In genomic region chr7:43937444-43937843, GRCh38 we compare ENCODE assay signal across 28 cellular contexts.
"Had no signal": no experiment of that assay in that cellular context is flagged by ENCODE, and none has a peak within 500 bp of the region (broad histone marks: within the 10 kb centered on the region; RNA-seq: fewer than 3 reads in every experiment).

No MANE protein-coding gene starts in this region.

- H3K4me1 ChIP-seq: prostate gland, testis, thyroid gland, transverse colon had no signal

- H3K4me3 Mint-ChIP-seq: memory B cell; naive thymus-derived CD4-positive, alpha-beta T cell; nephron; neural crest cell; stimulated activated naive B cell treated with anti-CD40 and anti-IgM and Interleukin-4, amounts not matched to agents 10 μg/mL and 1 μg/mL and 100 μg/mL, for 72 hours had no signal

- H3K79me2 ChIP-seq: hepatocyte had no signal

- H3K9me3 ChIP-seq: left ventricle myocardium inferior, mucosa of descending colon, pancreas, prostate gland, stomach, testis, thyroid gland, transverse colon, upper lobe of left lung had no signal

- H3K9me3 Mint-ChIP-seq: memory B cell; naive thymus-derived CD4-positive, alpha-beta T cell; nephron; neural crest cell; stimulated activated naive B cell treated with anti-CD40 and anti-IgM and Interleukin-4, amounts not matched to agents 10 μg/mL and 1 μg/mL and 100 μg/mL, for 72 hours had no signal

- H3K27ac ChIP-seq: hepatocyte, left ventricle myocardium inferior, prostate gland, skin epidermis, stomach, testis, thyroid gland, transverse colon, upper lobe of left lung had no signal

- H3K36me3 ChIP-seq: left ventricle myocardium inferior, pancreas, prostate gland, stomach, thyroid gland, transverse colon had no signal

- H3K4me3 ChIP-seq: hepatocyte, left ventricle myocardium inferior, mucosa of descending colon, pancreas, prostate gland, skin epidermis, stomach, testis, thyroid gland, transverse colon, upper lobe of left lung had no signal

- H3K4me2 ChIP-seq: hepatocyte had no signal

- DNase-seq: islet precursor cell; left ventricle myocardium inferior; midbrain; mucosa of descending colon; naive thymus-derived CD4-positive, alpha-beta T cell; nucleus accumbens; posterior cingulate gyrus; retina; right cardiac atrium; stimulated activated CD4-positive, alpha-beta T cell treated with anti-CD3 and anti-CD28 coated beads, Interleukin-12 subunit alpha, Interleukin-12 subunit beta, amount 100 ng/mL, for 4 hours; stimulated activated CD4-positive, alpha-beta T cell treated with anti-CD3 and anti-CD28 coated beads, Interleukin-15, amount 100 ng/mL, for 24 hours; stimulated activated CD4-positive, alpha-beta T cell treated with anti-CD3 and anti-CD28 coated beads, Interleukin-2, amount 100 ng/mL, for 24 hours; stimulated activated CD4-positive, alpha-beta T cell treated with anti-CD3 and anti-CD28 coated beads, Interleukin-4, amount 100 ng/mL, for 1 hour; stimulated activated naive B cell treated with anti-CD40 and anti-IgM and Interleukin-4, amounts not matched to agents 10 μg/mL and 1 μg/mL and 100 μg/mL, for 72 hours; stimulated activated naive CD8-positive, alpha-beta T cell treated with anti-CD3 and anti-CD28 coated beads, Interleukin-15, Interleukin-2, amounts not matched to agents 100 U/mL and 50 U/mL, for 24 hours; stomach; testis; thyroid gland; transverse colon; upper lobe of left lung had no signal

- H3K4me1 Mint-ChIP-seq: memory B cell, nephron, neural crest cell had no signal

- H3K27me3 Mint-ChIP-seq: memory B cell; naive thymus-derived CD4-positive, alpha-beta T cell; stimulated activated naive B cell treated with anti-CD40 and anti-IgM and Interleukin-4, amounts not matched to agents 10 μg/mL and 1 μg/mL and 100 μg/mL, for 72 hours had no signal

- H3K27me3 ChIP-seq: hepatocyte, pancreas, stomach, testis, thyroid gland, transverse colon, upper lobe of left lung had no signal

- ATAC-seq: mucosa of descending colon; naive thymus-derived CD4-positive, alpha-beta T cell; pancreas; sciatic nerve; stimulated activated naive B cell treated with anti-CD40 and anti-IgM and Interleukin-4, amounts not matched to agents 10 μg/mL and 1 μg/mL and 100 μg/mL, for 72 hours; stimulated activated naive CD8-positive, alpha-beta T cell treated with anti-CD3 and anti-CD28 coated beads, Interleukin-15, Interleukin-2, amounts not matched to agents 100 U/mL and 50 U/mL, for 24 hours had no signal

- H3K27ac Mint-ChIP-seq: memory B cell; nephron; stimulated activated naive B cell treated with anti-CD40 and anti-IgM and Interleukin-4, amounts not matched to agents 10 μg/mL and 1 μg/mL and 100 μg/mL, for 72 hours had no signal

- FAIRE-seq: pancreas had no signal

- H2AFZ ChIP-seq: hepatocyte had no signal

- H3K36me3 Mint-ChIP-seq: memory B cell; naive thymus-derived CD4-positive, alpha-beta T cell had no signal
